ENCODE assay signal across 1 cellular context in genomic region chr13:114166381-114167131, GRCh38.
TF ChIP-seq lines count a peak whose summit lies in the region.

No MANE protein-coding gene starts in this region.

TF ChIP-seq in H1, 55 proteins besides CTCF, POLR2A, EP300 and RAD21:
- TF ChIP-seq BCL11A (IDR thresholded peaks at IDR 0.05; ENCODE audit: low read depth in 2 of 2, low read length in 2 of 2) (no peak), SIN3A (conservative IDR thresholded peaks at IDR 0.05 in 1 of 2, IDR thresholded peaks at IDR 0.05 in 1 of 2; ENCODE audit: low read depth in 1 of 2, low read length in 2 of 2) (no peak), MAX (IDR thresholded peaks at IDR 0.05) (no peak), SP4 (IDR thresholded peaks at IDR 0.05; ENCODE audit: low read length) (no peak), CREB1 (IDR thresholded peaks at IDR 0.05) (no peak), MAFK (IDR thresholded peaks at IDR 0.05; ENCODE audit: low read depth, low read length) (no peak), BRCA1 (IDR thresholded peaks at IDR 0.05; ENCODE audit: low read depth, low read length) (no peak), YY1 (IDR thresholded peaks at IDR 0.05; ENCODE audit: low read depth, low read length) (no peak), PHF8 (conservative IDR thresholded peaks at IDR 0.05; ENCODE audit: low read depth, low read length) (no peak), SIRT6 (IDR thresholded peaks at IDR 0.05; ENCODE audit: low read length) (no peak), TAF7 (optimal IDR thresholded peaks at IDR 0.05; ENCODE audit: borderline replicate concordance, low read depth, low read length) (no peak), BACH1 (IDR thresholded peaks at IDR 0.05; ENCODE audit: low read length) (no peak), EGR1 (IDR thresholded peaks at IDR 0.05; ENCODE audit: borderline replicate concordance, low read depth, low read length) (no peak), SP1 (IDR thresholded peaks at IDR 0.05; ENCODE audit: low read depth, low read length) (no peak), ATF2 (IDR thresholded peaks at IDR 0.05; ENCODE audit: low read length) (no peak), FOSL1 (IDR thresholded peaks at IDR 0.05; ENCODE audit: insufficient read depth, low read depth, low read length) (no peak), CBX5 (IDR thresholded peaks at IDR 0.05; ENCODE audit: low read depth, low read length) (no peak)
